Comparison of ENCODE assay signal across 20 cellular contexts in genomic region chr12:91072931-91073330, GRCh38. TPM values are rescaled to one million over a fixed set of nuclear protein-coding genes. Genes with fewer than 3 reads are reported as not detected.
A peak's percentile ranks its signal among the peaks of the same experiment; 100 is the strongest.
DNase-seq lines count a peak whose midpoint lies in the region; TF ChIP-seq lines count a peak whose summit lies in the region.
"Had no signal": no experiment of that assay in that cellular context is flagged by ENCODE, and none has a peak within 500 bp of the region (broad histone marks: within the 10 kb centered on the region; RNA-seq: fewer than 3 reads in every experiment).

No MANE protein-coding gene starts in this region.

- no peaks in the 10 kb centered on the region for H3F3A ChIP-seq in smooth muscle cell (ENCODE audit: low read depth)

- H3K9ac ChIP-seq in smooth muscle cell (ENCODE audit: low read depth): no peak overlapping the region

- no peaks in the 10 kb centered on the region for H3K79me2 ChIP-seq in smooth muscle cell (ENCODE audit: low read depth)

- no peak overlapping the region for H3K4me2 ChIP-seq in smooth muscle cell
- H3K4me2 ChIP-seq: A549 had no signal

- DNase-seq in NCI-H2107 treated with DMSO at 0.1 percent for 48 hours (lab: John Stamatoyannopoulos, UW; ENCODE audit: unreplicated experiment): peak; percentile 56
- DNase-seq in NCI-H2107 (lab: John Stamatoyannopoulos, UW): no peak
- peak; percentile 30 for DNase-seq in NCI-H2171 (lab: John Stamatoyannopoulos, UW)
- peak; percentile 48 for DNase-seq in amniotic epithelial cell (ENCODE audit: low read depth)
- no peak for DNase-seq in smooth muscle cell (lab: John Stamatoyannopoulos, UW; ENCODE audit: unreplicated experiment)
- DNase-seq in KG1 (lab: John Stamatoyannopoulos, UW): no peak
- DNase-seq in activated effector memory CD4-positive, alpha-beta T cell treated with anti-CD3 and anti-CD28 coated beads, Interleukin-2, amount 50 U/mL, for 16 hours: no peak
- no peak for DNase-seq in anterior cingulate cortex (lab: John Stamatoyannopoulos, UW)
- DNase-seq: H9, mammary epithelial cell, MV-4-11, NCI-H774, OCI-M1, psoas muscle, T-helper 9 cell, trophoblast cell had no signal

- no peaks in the 10 kb centered on the region for H3K9me3 ChIP-seq in smooth muscle cell (replicated peaks; ENCODE audit: low read depth)
- H3K9me3 ChIP-seq: A549, neutrophil, psoas muscle had no signal

- no peaks in the 10 kb centered on the region for H3K36me3 ChIP-seq in smooth muscle cell (ENCODE audit: low read depth)
- H3K36me3 ChIP-seq: neutrophil had no signal

- no peaks in the 10 kb centered on the region for H3K27me3 ChIP-seq in smooth muscle cell (ENCODE audit: low read depth)
- H3K27me3 ChIP-seq: neutrophil had no signal

- H3K27ac ChIP-seq in smooth muscle cell (ENCODE audit: low read depth): no peak overlapping the region
- H3K27ac ChIP-seq: A549, neutrophil, psoas muscle had no signal

- 87% methylated on average over 2 of the region's 2 CpGs for WGBS in smooth muscle cell (ENCODE audit: low lambda C conversion rate)

- H3K4me1 ChIP-seq in smooth muscle cell (ENCODE audit: low read depth): no peaks in the 10 kb centered on the region
- H3K4me1 ChIP-seq: A549, psoas muscle had no signal

- H4K20me1 ChIP-seq in smooth muscle cell (ENCODE audit: low read depth): no peaks in the 10 kb centered on the region

- peak overlapping the region; percentile 71 for H2AFZ ChIP-seq in smooth muscle cell (ENCODE audit: low read depth)

- TF ChIP-seq CTCF in smooth muscle cell (IDR thresholded peaks at IDR 0.05; ENCODE audit: borderline replicate concordance, insufficient read depth, poor library complexity, severe bottlenecking): no peak

- H3K4me3 ChIP-seq in smooth muscle cell: no peak overlapping the region
- H3K4me3 ChIP-seq: A549, psoas muscle had no signal

RNA-seq across cellular contexts. Expression of gene KERA, which starts 15.1 kb away (rescaled TPM):
- total RNA-seq in smooth muscle cell: not detected in 2 replicates
- not detected in 2 replicates for polyA plus RNA-seq in smooth muscle cell
- total RNA-seq: activated naive CD4-positive, alpha-beta T cell treated with anti-CD3 and anti-CD28 coated beads, Interleukin-2, amount 50 U/mL, for 72 hours; activated T-helper 17 cell treated with anti-CD3 and anti-CD28 coated beads, Interleukin-2, amount 50 U/mL, for 72 hours; H9; mammary epithelial cell had no signal
- polyA plus RNA-seq: A549, mammary epithelial cell, psoas muscle had no signal

RNA-seq across cellular contexts. Expression of gene LUM, which starts 38.4 kb away (rescaled TPM):
- total RNA-seq in smooth muscle cell: 7,849 and 9,477 TPM in 2 replicates
- polyA plus RNA-seq in smooth muscle cell: 4,053 and 5,541 TPM in 2 replicates
- total RNA-seq: activated naive CD4-positive, alpha-beta T cell treated with anti-CD3 and anti-CD28 coated beads, Interleukin-2, amount 50 U/mL, for 72 hours; activated T-helper 17 cell treated with anti-CD3 and anti-CD28 coated beads, Interleukin-2, amount 50 U/mL, for 72 hours; H9 had no signal
- polyA plus RNA-seq: mammary epithelial cell had no signal

Comparison
In these comparisons a context has a peak if more than half of its experiments do, and no peak if none do; other contexts are left out.
1. DNase-seq: peak in NCI-H2107 treated with DMSO at 0.1 percent for 48 hours (single experiment), NCI-H2171 (single experiment) and amniotic epithelial cell (single experiment); none in NCI-H2107 (single experiment), smooth muscle cell (single experiment), KG1 (single experiment), activated effector memory CD4-positive, alpha-beta T cell treated with anti-CD3 and anti-CD28 coated beads, Interleukin-2, amount 50 U/mL, for 16 hours (single experiment) and anterior cingulate cortex (0 of 58).